Comparison of ENCODE assay signal across 14 cellular contexts in the genomic region with DNA sequence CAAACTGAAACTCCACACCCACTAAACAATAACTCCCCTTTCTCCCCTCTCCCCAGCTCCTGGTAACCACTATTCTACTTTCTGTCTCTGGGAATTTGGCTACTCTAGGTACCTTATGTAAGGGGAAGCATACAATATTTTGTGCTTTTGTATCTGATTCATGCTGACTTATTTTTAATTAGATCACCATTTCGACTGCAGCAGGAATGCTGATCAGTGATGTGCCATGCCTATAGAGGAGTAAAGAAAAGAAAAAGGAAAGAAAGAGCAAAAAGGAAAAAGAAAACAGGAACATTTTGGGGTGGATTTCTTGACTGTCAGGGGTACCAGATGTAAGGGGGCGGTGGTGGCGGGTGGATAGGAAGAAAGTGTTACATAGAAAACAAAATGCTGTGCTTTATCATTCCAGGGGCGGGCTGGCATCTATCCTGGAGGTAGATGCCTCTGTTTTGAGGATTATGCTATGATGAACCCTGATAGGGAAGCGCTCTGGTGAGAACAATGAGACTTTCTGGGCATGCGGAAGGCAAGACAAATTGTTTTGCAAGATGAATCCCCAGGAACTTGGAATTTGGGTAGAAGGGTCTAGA. TPM values are rescaled to one million over a fixed set of nuclear protein-coding genes. Genes with fewer than 3 reads are reported as not detected.
A peak's percentile ranks its signal among the peaks of the same experiment; 100 is the strongest.
DNase-seq lines count a peak whose midpoint lies in the region; ATAC-seq, FAIRE-seq and TF ChIP-seq lines count a peak whose summit lies in the region.
"Had no signal": no experiment of that assay in that cellular context is flagged by ENCODE, and none has a peak within 500 bp of the region (broad histone marks: within the 10 kb centered on the region; RNA-seq: fewer than 3 reads in every experiment).

No MANE protein-coding gene starts in this region.

- H3K27me3 Mint-ChIP-seq in Calu3 (ENCODE audit: unreplicated experiment): no peaks in the 10 kb centered on the region
- H3K27me3 Mint-ChIP-seq in brain: peaks cover 2% of the 10 kb centered on the region

- CTCF ChIA-PET in Calu3 (lab: Charles Lee): no interaction called here

- TF ChIP-seq CTCF in Calu3 (IDR thresholded peaks at IDR 0.05; ENCODE audit: unreplicated experiment) (no peak), brain (conservative IDR thresholded peaks at IDR 0.05) (no peak), kidney (IDR thresholded peaks at IDR 0.05; ENCODE audit: borderline replicate concordance, extremely low read depth, insufficient read depth) (no peak), spleen (IDR thresholded peaks at IDR 0.05 in 8 of 11, conservative IDR thresholded peaks at IDR 0.05 in 3 of 11) (no peak)

- TF ChIP-seq POLR2A in spleen (IDR thresholded peaks at IDR 0.05): no peak

- no peaks in the 10 kb centered on the region for H3K36me3 ChIP-seq in kidney (ENCODE audit: control insufficient read depth in 1 of 2, insufficient read depth in 2 of 2, low read length in 2 of 2)
- no peaks in the 10 kb centered on the region for H3K36me3 ChIP-seq in spleen
- H3K36me3 ChIP-seq: SJCRH30 had no signal

- H3K9me3 Mint-ChIP-seq in Calu3 (ENCODE audit: low read depth, unreplicated experiment) (no peaks in the 10 kb centered on the region), brain (peaks cover 0 to 2% (median 0%) of the 10 kb centered on the region in 5 experiments)

- DNase-seq in Calu3: no peak
- no peak for DNase-seq in kidney
- no peak for DNase-seq in spleen
- DNase-seq in HPDE6-E6E7 (ENCODE audit: extremely low spot score): no peak
- no peak for DNase-seq in stimulated activated CD4-positive, alpha-beta T cell treated with anti-CD3 and anti-CD28 coated beads, Interleukin-1b, Interleukin-23, amount 100 ng/mL, for 48 hours
- no peak for DNase-seq in NCI-H82 treated with DMSO at 0.1 percent for 48 hours (lab: John Stamatoyannopoulos, UW; ENCODE audit: unreplicated experiment)
- DNase-seq: activated CD8-positive, alpha-beta T cell treated with anti-CD3 and anti-CD28 coated beads, Interleukin-2, amount 10 ng/mL, durations not matched to agents 7 days and 5 days; COR-L47; foreskin melanocyte had no signal

- no peak for FAIRE-seq in kidney (lab: Jason Lieb, UNC)
- FAIRE-seq: G401.6 had no signal

- H3K27ac ChIP-seq in kidney (ENCODE audit: low read depth in 2 of 2, low read length in 2 of 2) (peak overlapping the region; percentile 47 to 86), spleen (peak overlapping the region in 6 of 8 donors; percentile 36 to 90 (median 88))
- H3K27ac ChIP-seq: SJCRH30 had no signal

- no peak overlapping the region for H3K9ac ChIP-seq in kidney (ENCODE audit: low read length in 2 of 2)

- H3K4me1 ChIP-seq in kidney (ENCODE audit: control insufficient read depth in 1 of 2, insufficient read depth in 1 of 2, low read depth in 1 of 2, low read length in 2 of 2) (peaks cover 38 to 46% of the 10 kb centered on the region in 2 donors), spleen (peaks cover 17 to 61% (median 48%) of the 10 kb centered on the region in 6 donors)

- no TSS peak for BruUV-seq in Calu3 (replicated peaks; lab: Mats Ljungman, UMichigan)

- H3K9me3 ChIP-seq in kidney (ENCODE audit: control insufficient read depth in 1 of 2, low read length in 2 of 2): no peaks in the 10 kb centered on the region
- no peaks in the 10 kb centered on the region for H3K9me3 ChIP-seq in spleen
- H3K9me3 ChIP-seq: mucosa of descending colon, SJCRH30 had no signal

- peaks cover 0 to 13% (median 0%) of the 10 kb centered on the region in 7 donors for H3K27me3 ChIP-seq in spleen (replicated peaks in 1 of 7)
- H3K27me3 ChIP-seq: SJCRH30 had no signal

- H3K36me3 Mint-ChIP-seq in Calu3 (ENCODE audit: insufficient read depth, unreplicated experiment): peaks cover 3% of the 10 kb centered on the region
- H3K36me3 Mint-ChIP-seq in brain: no peaks in the 10 kb centered on the region

- H3K4me3 ChIP-seq in kidney (ENCODE audit: low read length in 2 of 2) (no peak overlapping the region), spleen (no peak overlapping the region)
- H3K4me3 ChIP-seq: mucosa of descending colon, SJCRH30 had no signal

- peak overlapping the region; percentile 1 for H3K27ac Mint-ChIP-seq in Calu3 (ENCODE audit: unreplicated experiment)
- H3K27ac Mint-ChIP-seq in brain: peak overlapping the region; percentile 79 to 100 (median 97)
- H3K27ac Mint-ChIP-seq: activated CD8-positive, alpha-beta T cell treated with anti-CD3 and anti-CD28 coated beads, Interleukin-2, amount 10 ng/mL, durations not matched to agents 7 days and 5 days had no signal

- ATAC-seq in GM18861 (IDR thresholded peaks at IDR 0.05; ENCODE audit: unreplicated experiment): no peak
- ATAC-seq: activated CD8-positive, alpha-beta T cell treated with anti-CD3 and anti-CD28 coated beads, Interleukin-2, amount 10 ng/mL, durations not matched to agents 7 days and 5 days had no signal

- WGBS in spleen, 5 donors: 91 to 94% (median 93%) methylated on average over 6 of the region's 6 CpGs

- no peak overlapping the region for H3K4me3 Mint-ChIP-seq in Calu3 (ENCODE audit: low read depth, unreplicated experiment)
- H3K4me3 Mint-ChIP-seq in brain: peak overlapping the region in 4 of 5 experiments; percentile 0 to 62 (median 36)
- H3K4me3 Mint-ChIP-seq: activated CD8-positive, alpha-beta T cell treated with anti-CD3 and anti-CD28 coated beads, Interleukin-2, amount 10 ng/mL, durations not matched to agents 7 days and 5 days had no signal

- intact Hi-C loops in Calu3 (cut with micrococcal nuclease; ENCODE audit: unreplicated experiment) (no loop called here), kidney (cut with DNase I) (no loop called here), spleen (cut with DNase I; ENCODE audit: low total_unique reads) (no loop called here)

- H3K4me1 Mint-ChIP-seq in Calu3 (ENCODE audit: low read depth, unreplicated experiment): peaks cover 54% of the 10 kb centered on the region
- peaks cover 94% of the 10 kb centered on the region for H3K4me1 Mint-ChIP-seq in brain

RNA-seq across cellular contexts. Expression of a gene that starts 45.2 kb away (rescaled TPM):
- total RNA-seq in Calu3 (2022): 117 and 119 TPM in 2 replicates
- polyA plus RNA-seq in brain (ENCODE audit: insufficient read depth, low read depth, low replicate concordance): 67.6 TPM
- 198 TPM for total RNA-seq in kidney
- 46.0 TPM for polyA plus RNA-seq in kidney (ENCODE audit: insufficient read depth, low read depth, low replicate concordance)
- 100 to 1,000 TPM; 140 to 203 (median 181) TPM for total RNA-seq in spleen
- 10 to 100 TPM; 22.2 to 43.5 (median 23.8) TPM for polyA plus RNA-seq in spleen

RNA-seq across cellular contexts. Expression of a gene that starts 49.6 kb away (rescaled TPM):
- total RNA-seq in Calu3 (2022) (10.7 and 12.8 TPM in 2 replicates), kidney (3.7 TPM), spleen (1 to 10 TPM; 2.5 to 8.5 (median 4.9) TPM)
- polyA plus RNA-seq in brain (ENCODE audit: insufficient read depth, low read depth, low replicate concordance) (9.6 TPM), kidney (ENCODE audit: insufficient read depth, low read depth, low replicate concordance) (13.1 TPM), spleen (10 to 100 TPM in 1 of 3 donors, 1 to 10 TPM in 2; 3.5 to 11.8 (median 9.3) TPM)
